14 cellular contexts compared by ENCODE assay signal in the genomic region with DNA sequence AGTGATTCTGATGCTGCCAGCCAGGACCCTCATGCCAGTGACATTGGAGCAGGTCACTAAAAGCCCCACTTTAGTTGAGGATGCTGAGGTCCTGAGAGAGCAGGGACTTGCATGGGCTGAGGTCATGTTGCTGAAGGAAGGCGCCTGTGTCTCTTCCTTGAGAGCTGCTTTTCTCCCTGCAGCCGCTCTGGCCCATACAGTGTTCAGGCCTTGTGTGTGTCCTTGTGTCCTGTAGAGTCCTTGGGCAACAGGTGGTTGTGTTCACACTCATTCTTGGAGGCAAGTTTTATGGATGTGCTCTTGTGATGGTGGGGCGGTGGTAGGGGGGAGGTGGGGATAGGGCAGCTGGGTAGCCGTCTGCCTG. TPM values are rescaled to one million over a fixed set of nuclear protein-coding genes. Genes with fewer than 3 reads are reported as not detected.
DNase-seq lines count a peak whose midpoint lies in the region; ATAC-seq and TF ChIP-seq lines count a peak whose summit lies in the region.
"Had no signal": no experiment of that assay in that cellular context is flagged by ENCODE, and none has a peak within 500 bp of the region (broad histone marks: within the 10 kb centered on the region; RNA-seq: fewer than 3 reads in every experiment).

No MANE protein-coding gene starts in this region.

- WGBS in spleen, 5 donors: 37 to 59% (median 50%) methylated on average over 3 to 4 of the region's 4 CpGs
- 67% methylated on average over 1 of the region's 4 CpGs; no CpG with 5 or more reads in 1 of the 2 donors for WGBS in gastroesophageal sphincter (ENCODE audit: low coverage in 1 of 2), 2 donors
- 88 to 92% methylated on average over 1 to 4 of the region's 4 CpGs for WGBS in endodermal cell (ENCODE audit: insufficient coverage in 1 of 2, insufficient read length in 1 of 2), 2 experiments

- H3K27me3 Mint-ChIP-seq in T-helper 2 cell treated with Interferon-gamma antibody and Interleukin-4, amounts not matched to agents 5 μg/mL and 100 μg/mL, for 36 hours (ENCODE audit: low read depth): no peaks in the 10 kb centered on the region
- H3K27me3 Mint-ChIP-seq in T-helper 17 cell (no peaks in the 10 kb centered on the region), endodermal cell (ENCODE audit: insufficient read depth) (no peaks in the 10 kb centered on the region)
- no peaks in the 10 kb centered on the region for H3K27me3 Mint-ChIP-seq in effector memory CD8-positive, alpha-beta T cell

- H3K4me1 ChIP-seq in spleen (peaks cover 44 to 100% (median 96%) of the 10 kb centered on the region in 6 donors), gastroesophageal sphincter (peaks cover 0 to 74% (median 27%) of the 10 kb centered on the region in 3 donors), endodermal cell (ENCODE audit: control insufficient read depth, insufficient read depth, low read length) (peaks cover 6% of the 10 kb centered on the region)

- peaks cover 0 to 52% (median 17%) of the 10 kb centered on the region in 6 donors for H3K36me3 ChIP-seq in spleen
- H3K36me3 ChIP-seq in gastroesophageal sphincter: peaks cover 0 to 36% of the 10 kb centered on the region in 2 donors
- H3K36me3 ChIP-seq in endodermal cell (ENCODE audit: control insufficient read depth, insufficient read depth, low read length): peaks cover 44% of the 10 kb centered on the region

- peaks cover 68% of the 10 kb centered on the region for H3K36me3 Mint-ChIP-seq in T-helper 2 cell treated with Interferon-gamma antibody and Interleukin-4, amounts not matched to agents 5 μg/mL and 100 μg/mL, for 36 hours (ENCODE audit: low read depth)
- H3K36me3 Mint-ChIP-seq in T-helper 17 cell (ENCODE audit: low read depth) (peaks cover 15% of the 10 kb centered on the region), endodermal cell (ENCODE audit: low read depth) (peaks cover 39% of the 10 kb centered on the region)
- peaks cover 55% of the 10 kb centered on the region for H3K36me3 Mint-ChIP-seq in effector memory CD8-positive, alpha-beta T cell (ENCODE audit: insufficient read depth)

- peak overlapping the region; percentile 87 for H3K27ac Mint-ChIP-seq in T-helper 2 cell treated with Interferon-gamma antibody and Interleukin-4, amounts not matched to agents 5 μg/mL and 100 μg/mL, for 36 hours
- peak overlapping the region; percentile 97 for H3K27ac Mint-ChIP-seq in T-helper 17 cell
- H3K27ac Mint-ChIP-seq in effector memory CD8-positive, alpha-beta T cell: peak overlapping the region; percentile 77 to 93
- no peak overlapping the region for H3K27ac Mint-ChIP-seq in endodermal cell

- ATAC-seq in T-helper 17 cell: no peak
- no peak for ATAC-seq in effector memory CD8-positive, alpha-beta T cell (replicated peaks)
- no peak for ATAC-seq in gastroesophageal sphincter

- DNase-seq in T-helper 2 cell treated with Interferon-gamma antibody and Interleukin-4, amounts not matched to agents 5 μg/mL and 100 μg/mL, for 36 hours (ENCODE audit: low spot score): no peak
- DNase-seq in T-helper 2 cell (no peak), T-helper 17 cell (no peak), spleen (no peak), endodermal cell (no peak), kidney tubule cell (ENCODE audit: low spot score) (no peak)
- no peak for DNase-seq in effector memory CD8-positive, alpha-beta T cell
- DNase-seq: MM.1S, NCI-H2081 treated with DMSO at 0.1 percent for 48 hours, SHP77 treated with DMSO at 0.1 percent for 48 hours had no signal

- H3K27ac ChIP-seq in spleen: peak overlapping the region; percentile 60 to 96 (median 80)
- H3K27ac ChIP-seq in gastroesophageal sphincter: no peak overlapping the region
- H3K27ac ChIP-seq in endodermal cell (ENCODE audit: low read depth, low read length): no peak overlapping the region
- H3K27ac ChIP-seq: cardiac muscle cell had no signal

- intact Hi-C loops in spleen (cut with DNase I; ENCODE audit: low total_unique reads): no loop called here

- H3K4me3 Mint-ChIP-seq in T-helper 2 cell treated with Interferon-gamma antibody and Interleukin-4, amounts not matched to agents 5 μg/mL and 100 μg/mL, for 36 hours: peak overlapping the region; percentile 86
- H3K4me3 Mint-ChIP-seq in T-helper 17 cell: peak overlapping the region; percentile 92
- H3K4me3 Mint-ChIP-seq in effector memory CD8-positive, alpha-beta T cell: peak overlapping the region; percentile 75 to 80
- H3K4me3 Mint-ChIP-seq in endodermal cell: no peak overlapping the region
- H3K4me3 Mint-ChIP-seq: nephron had no signal

- H3K27me3 ChIP-seq in spleen (replicated peaks in 1 of 7): no peaks in the 10 kb centered on the region
- H3K27me3 ChIP-seq in gastroesophageal sphincter: no peaks in the 10 kb centered on the region
- no peaks in the 10 kb centered on the region for H3K27me3 ChIP-seq in endodermal cell (ENCODE audit: control insufficient read depth, insufficient read depth, low read length, poor library complexity, severe bottlenecking)
- H3K27me3 ChIP-seq: cardiac muscle cell had no signal

- H3K4me3 ChIP-seq in spleen (peak overlapping the region in 2 of 8 donors; percentile 12 to 48), gastroesophageal sphincter (no peak overlapping the region), endodermal cell (ENCODE audit: low read length) (no peak overlapping the region)
- H3K4me3 ChIP-seq: cardiac muscle cell had no signal

- H3K9me3 ChIP-seq in T-helper 17 cell (ENCODE audit: control insufficient read depth, low read length, poor library complexity, severe bottlenecking): no peaks in the 10 kb centered on the region
- no peaks in the 10 kb centered on the region for H3K9me3 ChIP-seq in spleen
- H3K9me3 ChIP-seq in gastroesophageal sphincter: no peaks in the 10 kb centered on the region
- no peaks in the 10 kb centered on the region for H3K9me3 ChIP-seq in endodermal cell (ENCODE audit: control insufficient read depth, low read length)

- no peak overlapping the region for H3K9ac ChIP-seq in endodermal cell (ENCODE audit: extremely low read depth, low read length, poor library complexity, severe bottlenecking)

- TF ChIP-seq EP300 in gastroesophageal sphincter (IDR thresholded peaks at IDR 0.05): no peak

- peaks cover 85% of the 10 kb centered on the region for H3K4me1 Mint-ChIP-seq in T-helper 2 cell treated with Interferon-gamma antibody and Interleukin-4, amounts not matched to agents 5 μg/mL and 100 μg/mL, for 36 hours (ENCODE audit: low read depth)
- H3K4me1 Mint-ChIP-seq in T-helper 17 cell (peaks cover 75% of the 10 kb centered on the region), endodermal cell (peaks cover 37% of the 10 kb centered on the region)
- H3K4me1 Mint-ChIP-seq in effector memory CD8-positive, alpha-beta T cell (ENCODE audit: low read depth in 2 of 2): peaks cover 80 to 84% of the 10 kb centered on the region in 2 donors

- H3K9me3 Mint-ChIP-seq in T-helper 2 cell treated with Interferon-gamma antibody and Interleukin-4, amounts not matched to agents 5 μg/mL and 100 μg/mL, for 36 hours: no peaks in the 10 kb centered on the region
- no peaks in the 10 kb centered on the region for H3K9me3 Mint-ChIP-seq in effector memory CD8-positive, alpha-beta T cell
- no peaks in the 10 kb centered on the region for H3K9me3 Mint-ChIP-seq in endodermal cell
- H3K9me3 Mint-ChIP-seq: nephron had no signal

- TF ChIP-seq CTCF in spleen (IDR thresholded peaks at IDR 0.05 in 8 of 11, conservative IDR thresholded peaks at IDR 0.05 in 3 of 11) (no peak), gastroesophageal sphincter (IDR thresholded peaks at IDR 0.05) (no peak), endodermal cell (conservative IDR thresholded peaks at IDR 0.05) (no peak)

- no peak for TF ChIP-seq POLR2A in spleen (IDR thresholded peaks at IDR 0.05)
- TF ChIP-seq POLR2A in gastroesophageal sphincter (IDR thresholded peaks at IDR 0.05): no peak

RNA-seq across cellular contexts. Expression of gene TSPAN14, which starts 33.3 kb away (rescaled TPM):
- total RNA-seq in T-helper 17 cell: 100 to 1,000 TPM; 118 to 139 TPM
- total RNA-seq in spleen: 100 to 1,000 TPM in 6 of 7 donors, 10 to 100 TPM in 1; 81.3 to 172 (median 129) TPM
- polyA plus RNA-seq in spleen: 10 to 100 TPM; 13.3 to 32.5 (median 24.6) TPM
- 10 to 100 TPM; 23.3 to 52.4 (median 37.1) TPM for total RNA-seq in gastroesophageal sphincter
- total RNA-seq in endodermal cell: 100 to 1,000 TPM; 121 to 123 TPM
- 142 TPM for polyA plus RNA-seq in endodermal cell (2013, experiment 1 of 2)
- 127 TPM for polyA plus RNA-seq in endodermal cell (2013, experiment 2 of 2)

RNA-seq across cellular contexts. Expression of gene SH2D4B, which starts 50.3 kb away (rescaled TPM):
- under 1 TPM; 0.18 to 0.30 TPM for total RNA-seq in T-helper 17 cell
- under 1 TPM in 5 of 7 donors, not detected in 2; 0.11 to 0.46 (median 0.21) TPM for total RNA-seq in spleen
- polyA plus RNA-seq in spleen: under 1 TPM; 0.08 to 0.11 (median 0.10) TPM
- total RNA-seq in gastroesophageal sphincter: not detected
- under 1 TPM in 1 of 2 donors, not detected in 1; 0.13 TPM for total RNA-seq in endodermal cell
- not detected for polyA plus RNA-seq in endodermal cell (2013, experiment 1 of 2)
- polyA plus RNA-seq in endodermal cell (2013, experiment 2 of 2): 0.33 TPM
- total RNA-seq: cardiac muscle cell, left colon had no signal
- polyA plus RNA-seq: cardiac muscle cell had no signal

Comparison
In these comparisons a context has a peak if more than half of its experiments do, and no peak if none do; other contexts are left out.
1. H3K27ac ChIP-seq: peak in spleen (8 of 8); none in gastroesophageal sphincter (0 of 4) and endodermal cell (single experiment).